16 cellular contexts compared by ENCODE assay signal in genomic region chr10:15314482-15315070, GRCh38. TPM values are rescaled to one million over a fixed set of nuclear protein-coding genes. Genes with fewer than 3 reads are reported as not detected.
A peak's percentile ranks its signal among the peaks of the same experiment; 100 is the strongest.
DNase-seq lines count a peak whose midpoint lies in the region; ATAC-seq, FAIRE-seq and TF ChIP-seq lines count a peak whose summit lies in the region.
"Had no signal": no experiment of that assay in that cellular context is flagged by ENCODE, and none has a peak within 500 bp of the region (broad histone marks: within the 10 kb centered on the region; RNA-seq: fewer than 3 reads in every experiment).

No MANE protein-coding gene starts in this region.

- H3K27ac Mint-ChIP-seq in CD8-positive, alpha-beta memory T cell, result no peak overlapping the region
- H3K27ac Mint-ChIP-seq in glutamatergic neuron (ENCODE audit: unreplicated experiment) (peak overlapping the region; percentile 72), T-helper 17 cell (no peak overlapping the region)
- no peak overlapping the region for H3K27ac Mint-ChIP-seq in activated naive CD4-positive, alpha-beta T cell treated with anti-CD3 and anti-CD28 coated beads for 36 hours

- in situ Hi-C loops in K562 (cut with MboI), result no loop called here

- no peak overlapping the region; the same call in 1 of the 2 replicates for H3K4me2 ChIP-seq in K562 (ENCODE audit: insufficient read depth, low read length)
- H3K4me2 ChIP-seq: PC-9 had no signal

- intact Hi-C loops in K562 (cut with micrococcal nuclease), result loop anchor here (5.0 kb wide), 1 partner anchor 53 kb away; no protein-coding TSS in a partner anchor
- intact Hi-C loops in prostate gland (cut with DNase I), result no loop called here
- intact Hi-C loops in activated naive CD4-positive, alpha-beta T cell treated with anti-CD3 and anti-CD28 coated beads for 36 hours (cut with micrococcal nuclease), result no loop called here

- H3K9me3 ChIP-seq in CD8-positive, alpha-beta memory T cell (ENCODE audit: low read length), result no peaks in the 10 kb centered on the region
- no peaks in the 10 kb centered on the region; the same call in 1 of the 2 replicates for H3K9me3 ChIP-seq in K562 (replicated peaks; ENCODE audit: control insufficient read depth, insufficient read depth, low read depth, low read length)
- no peaks in the 10 kb centered on the region for H3K9me3 ChIP-seq in prostate gland
- H3K9me3 ChIP-seq in T-helper 17 cell (ENCODE audit: control insufficient read depth, low read length, poor library complexity, severe bottlenecking), result no peaks in the 10 kb centered on the region

- H2AFZ ChIP-seq in K562 (ENCODE audit: low read depth, low read length), result peak overlapping the region; percentile 93
- H2AFZ ChIP-seq: PC-9 had no signal

- H4K20me1 ChIP-seq in K562 (replicated peaks; ENCODE audit: control insufficient read depth, insufficient read depth, low read length), result no peaks in the 10 kb centered on the region

- peak overlapping the region in 1 of 2 experiments; percentile 60; a peak in 2 of 4 replicates for H3K9ac ChIP-seq in K562 (ENCODE audit: insufficient read depth in 1 of 2, low read depth in 2 of 2, low read length in 2 of 2)

- no peaks in the 10 kb centered on the region for H3K27me3 ChIP-seq in CD8-positive, alpha-beta memory T cell (ENCODE audit: insufficient read depth, low read length, poor library complexity, severe bottlenecking)
- H3K27me3 ChIP-seq in K562 (ENCODE audit: control insufficient read depth in 2 of 2, insufficient read depth in 2 of 2, low read length in 2 of 2) (no peaks in the 10 kb centered on the region), prostate gland (replicated peaks; ENCODE audit: insufficient read depth) (no peaks in the 10 kb centered on the region)

- no peak for DNase-seq in CD8-positive, alpha-beta memory T cell
- DNase-seq in K562 (ENCODE audit: extremely low read depth in 1 of 4, low spot score in 3 of 4), result no peak
- no peak for DNase-seq in glutamatergic neuron
- DNase-seq in prostate gland (ENCODE audit: low spot score), result peak; percentile 55
- DNase-seq in activated naive CD4-positive, alpha-beta T cell treated with anti-CD3 and anti-CD28 coated beads for 36 hours, result no peak
- DNase-seq in dermis blood vessel endothelial cell, result no peak
- no peak for DNase-seq in T-helper 17 cell
- DNase-seq: Calu3, NCI-H1048, NCI-H1694, NCI-H2107, NCI-H345, NCI-H69, PC-9 had no signal

- TF ChIP-seq POLR2A in K562 (conservative IDR thresholded peaks at IDR 0.05) (no peak), prostate gland (IDR thresholded peaks at IDR 0.05) (no peak)

- TF ChIP-seq CTCF in K562 (IDR thresholded peaks at IDR 0.05 in 2 of 3, conservative IDR thresholded peaks at IDR 0.05 in 1 of 3; ENCODE audit: insufficient read depth in 2 of 3, low read depth in 1 of 3, low read length in 3 of 3) (no peak), glutamatergic neuron (IDR thresholded peaks at IDR 0.05; ENCODE audit: partially characterized antibody, unreplicated experiment) (no peak), prostate gland (IDR thresholded peaks at IDR 0.05) (no peak)

- H3K36me3 Mint-ChIP-seq in CD8-positive, alpha-beta memory T cell, result no peaks in the 10 kb centered on the region
- H3K36me3 Mint-ChIP-seq in glutamatergic neuron (ENCODE audit: unreplicated experiment) (peaks cover 6% of the 10 kb centered on the region), T-helper 17 cell (ENCODE audit: low read depth) (no peaks in the 10 kb centered on the region)
- H3K36me3 Mint-ChIP-seq in activated naive CD4-positive, alpha-beta T cell treated with anti-CD3 and anti-CD28 coated beads for 36 hours (ENCODE audit: low read depth), result no peaks in the 10 kb centered on the region

- CTCF ChIA-PET in CD8-positive, alpha-beta memory T cell (lab: Charles Lee), result no interaction called here
- CTCF ChIA-PET in K562 (lab: Yijun Ruan, JAX; ENCODE audit: low intra/inter-chr PET ratio), result no interaction called here
- CTCF ChIA-PET in activated naive CD4-positive, alpha-beta T cell treated with anti-CD3 and anti-CD28 coated beads for 36 hours (lab: Charles Lee), result no interaction called here

- POLR2A ChIA-PET in CD8-positive, alpha-beta memory T cell (lab: Charles Lee), result no interaction called here
- POLR2A ChIA-PET in K562 (lab: Yijun Ruan, JAX), result no interaction called here

- no peaks in the 10 kb centered on the region for H3K36me3 ChIP-seq in CD8-positive, alpha-beta memory T cell (ENCODE audit: insufficient read depth, low read length)
- H3K36me3 ChIP-seq in K562 (ENCODE audit: control insufficient read depth, insufficient read depth, low read length) (no peaks in the 10 kb centered on the region), prostate gland (no peaks in the 10 kb centered on the region)

- H3K27me3 Mint-ChIP-seq in CD8-positive, alpha-beta memory T cell, result peaks cover 5 to 16% of the 10 kb centered on the region in 2 donors
- H3K27me3 Mint-ChIP-seq in glutamatergic neuron (ENCODE audit: unreplicated experiment), result peaks cover 5% of the 10 kb centered on the region
- H3K27me3 Mint-ChIP-seq in activated naive CD4-positive, alpha-beta T cell treated with anti-CD3 and anti-CD28 coated beads for 36 hours (ENCODE audit: low read depth), result no peaks in the 10 kb centered on the region
- H3K27me3 Mint-ChIP-seq in T-helper 17 cell, result no peaks in the 10 kb centered on the region

- FAIRE-seq in K562 (lab: Jason Lieb, UNC), result no peak
- FAIRE-seq: G401.6, GM12891 had no signal

- H3K79me2 ChIP-seq in K562 (ENCODE audit: control insufficient read depth, insufficient read depth, low read length), result no peaks in the 10 kb centered on the region

- H3K4me3 ChIP-seq in CD8-positive, alpha-beta memory T cell (ENCODE audit: low read length), result no peak overlapping the region
- H3K4me3 ChIP-seq in K562 (no peak overlapping the region), prostate gland (no peak overlapping the region)
- H3K4me3 ChIP-seq: PC-9 had no signal

- peak overlapping the region; percentile 43 for H3K27ac ChIP-seq in CD8-positive, alpha-beta memory T cell (ENCODE audit: low read depth, low read length)
- H3K27ac ChIP-seq in K562 (ENCODE audit: extremely low read depth, low read depth, low read length), result peak overlapping the region; percentile 74
- peak overlapping the region; percentile 6 to 23 for H3K27ac ChIP-seq in prostate gland
- H3K27ac ChIP-seq: PC-9 had no signal

- H3K9me3 Mint-ChIP-seq in CD8-positive, alpha-beta memory T cell, result no peaks in the 10 kb centered on the region
- H3K9me3 Mint-ChIP-seq in glutamatergic neuron (ENCODE audit: unreplicated experiment), result peaks cover 12% of the 10 kb centered on the region
- H3K9me3 Mint-ChIP-seq in activated naive CD4-positive, alpha-beta T cell treated with anti-CD3 and anti-CD28 coated beads for 36 hours, result no peaks in the 10 kb centered on the region

- BruUV-seq in K562 (replicated peaks; lab: Mats Ljungman, UMichigan), result no TSS peak

- H3K9me1 ChIP-seq in K562 (ENCODE audit: control insufficient read depth, insufficient read depth, low read length), result no peaks in the 10 kb centered on the region

- no peak for TF ChIP-seq EP300 in K562 (IDR thresholded peaks at IDR 0.05; ENCODE audit: low read length)

- 90% methylated on average over 17 of the region's 17 CpGs for WGBS in K562 (ENCODE audit: insufficient coverage, low coverage, missing lambda C conversion rate)
- 74% methylated on average over 16 of the region's 17 CpGs for WGBS in prostate gland

- no peak overlapping the region for H3K4me3 Mint-ChIP-seq in CD8-positive, alpha-beta memory T cell
- no peak overlapping the region for H3K4me3 Mint-ChIP-seq in glutamatergic neuron (ENCODE audit: unreplicated experiment)
- no peak overlapping the region for H3K4me3 Mint-ChIP-seq in activated naive CD4-positive, alpha-beta T cell treated with anti-CD3 and anti-CD28 coated beads for 36 hours
- no peak overlapping the region for H3K4me3 Mint-ChIP-seq in T-helper 17 cell

- peaks cover 6% of the 10 kb centered on the region for H3K4me1 ChIP-seq in CD8-positive, alpha-beta memory T cell (ENCODE audit: insufficient read depth, low read length)
- H3K4me1 ChIP-seq in K562 (replicated peaks in 1 of 2; ENCODE audit: control insufficient read depth in 2 of 2, insufficient read depth in 2 of 2, low read length in 2 of 2) (peaks cover 6 to 23% of the 10 kb centered on the region in 2 experiments), prostate gland (replicated peaks) (peaks cover 4% of the 10 kb centered on the region)

- peaks cover 0 to 4% (median 0%) of the 10 kb centered on the region in 3 donors for H3K4me1 Mint-ChIP-seq in CD8-positive, alpha-beta memory T cell
- peaks cover 46% of the 10 kb centered on the region for H3K4me1 Mint-ChIP-seq in glutamatergic neuron (ENCODE audit: low read depth, unreplicated experiment)
- H3K4me1 Mint-ChIP-seq in activated naive CD4-positive, alpha-beta T cell treated with anti-CD3 and anti-CD28 coated beads for 36 hours (ENCODE audit: low read depth), result peaks cover 2% of the 10 kb centered on the region
- H3K4me1 Mint-ChIP-seq in T-helper 17 cell, result peaks cover 7% of the 10 kb centered on the region

- ATAC-seq in K562 (no peak), T-helper 17 cell (no peak)

- no peak for TF ChIP-seq RAD21 in K562 (CRISPR knock-in tag; conservative IDR thresholded peaks at IDR 0.05 in 1 of 2, IDR thresholded peaks at IDR 0.05 in 1 of 2)

RNA-seq across cellular contexts. Expression of gene FAM171A1, which starts 56.5 kb away (rescaled TPM):
- total RNA-seq in CD8-positive, alpha-beta memory T cell, result 1 to 10 TPM; 4.2 to 4.9 TPM
- polyA plus RNA-seq in CD8-positive, alpha-beta memory T cell, result 9.7 TPM
- 1.8 and 5.6 TPM in 2 replicates for total RNA-seq in K562 (2011; cell fraction: chromatin; rRNA removed; ENCODE audit: low replicate concordance)
- total RNA-seq in K562 (2011; cell fraction: nucleolus; rRNA removed), result 2.9 and 5.2 TPM in 2 replicates
- 3.8 and 6.3 TPM in 2 replicates for total RNA-seq in K562 (2011; cell fraction: nucleoplasm; rRNA removed)
- 4.5 and 5.2 TPM in 2 replicates for total RNA-seq in K562 (2014; rRNA removed)
- 2.8 and 3.3 TPM in 2 replicates for total RNA-seq in K562 (2014; rRNA removed; fragmentation: Illumina TruSeq; extraction: Trizol)
- 4.5 and 4.8 TPM in 2 replicates for total RNA-seq in K562 (2015; rRNA removed; fragmentation: Illumina TruSeq; extraction: Trizol)
- total RNA-seq in K562 (2021), result 7.7 and 8.2 TPM in 2 replicates
- polyA plus RNA-seq in K562 (2011; rRNA removed), result 7.8 and 14.2 TPM in 2 replicates
- polyA plus RNA-seq in K562 (2011; cell fraction: cytosol; rRNA removed), result 10.2 and 16.3 TPM in 2 replicates
- 6.8 and 8.9 TPM in 2 replicates for polyA plus RNA-seq in K562 (2011; cell fraction: nucleus; rRNA removed)
- 9.1 and 10.0 TPM in 2 replicates for polyA plus RNA-seq in K562 (2012)
- polyA plus RNA-seq in K562 (2014; fragmentation: Illumina TruSeq; extraction: Trizol), result 6.9 and 7.3 TPM in 2 replicates
- under 1 TPM; 0.51 to 0.94 TPM for polyA plus RNA-seq in K562 (2014; fragmentation: Nextera tagmentation; extraction: Ambion mirVana)
- polyA plus RNA-seq in K562 (2014; rRNA removed), result 5.3 and 5.7 TPM in 2 replicates
- polyA minus RNA-seq in K562 (2011; rRNA and poly(A)+ RNA removed), result 7.6 and 11.3 TPM in 2 replicates
- polyA minus RNA-seq in K562 (2011; cell fraction: cytosol; rRNA and poly(A)+ RNA removed), result 7.3 and 11.0 TPM in 2 replicates
- 2.8 and 3.8 TPM in 2 replicates for polyA minus RNA-seq in K562 (2011; cell fraction: nucleus; rRNA and poly(A)+ RNA removed)
- 186 TPM for total RNA-seq in glutamatergic neuron (ENCODE audit: unreplicated experiment)
- 10 to 100 TPM; 16.3 to 24.2 TPM for total RNA-seq in prostate gland
- total RNA-seq in activated naive CD4-positive, alpha-beta T cell treated with anti-CD3 and anti-CD28 coated beads for 36 hours, result 1 to 10 TPM; 4.8 to 5.2 TPM
- 40.0 and 55.9 TPM in 2 replicates for total RNA-seq in dermis blood vessel endothelial cell
- total RNA-seq in T-helper 17 cell, result 1 to 10 TPM; 2.7 to 8.0 TPM

Comparison
In these comparisons a context has a peak if more than half of its experiments do, and no peak if none do; other contexts are left out.
1. H3K27ac ChIP-seq: peak in every context shown above with its lines; median percentile 74 in K562; 43 in CD8-positive, alpha-beta memory T cell; 14 in prostate gland.